In the genomic region with DNA sequence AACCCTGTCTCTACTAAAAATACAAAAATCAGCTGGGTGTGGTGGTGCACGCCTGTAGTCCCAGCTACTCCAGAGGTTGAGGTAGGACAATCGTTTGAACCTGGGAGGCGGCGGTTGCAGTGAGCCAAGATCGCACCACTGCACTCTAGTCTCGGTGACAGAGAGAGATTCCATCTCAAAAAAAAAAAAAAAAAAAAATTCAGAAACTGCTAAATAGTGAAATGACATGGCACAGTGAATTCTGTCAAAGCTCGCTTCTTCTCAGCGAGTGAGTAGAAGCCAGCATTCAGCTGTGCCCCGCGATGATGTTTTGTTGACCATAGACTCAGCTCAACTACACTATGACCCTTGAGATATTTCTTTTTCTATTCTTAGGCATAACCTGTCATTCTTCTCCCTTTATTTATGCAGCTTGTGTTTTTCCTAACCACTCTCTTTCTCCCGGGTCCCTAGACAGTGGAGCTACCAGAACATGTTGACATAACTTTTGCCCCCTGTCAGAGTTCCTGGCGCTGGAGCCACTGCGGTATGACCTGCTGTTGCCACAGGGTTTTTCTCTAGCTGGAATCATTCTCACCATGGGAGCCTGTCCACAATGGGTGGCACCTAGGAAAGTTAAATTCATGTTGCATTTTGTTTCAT, we compare ENCODE assay signal across 2 cellular contexts.
TF ChIP-seq lines count a peak whose summit lies in the region.

No MANE protein-coding gene starts in this region.

TF ChIP-seq in GM23338, 12 proteins besides CTCF, POLR2A, EP300 and RAD21 (continues in another document):
- TF ChIP-seq ZNF462 (CRISPR knock-in tag; IDR thresholded peaks at IDR 0.05), result no peak
- TF ChIP-seq CREB1 (CRISPR knock-in tag; IDR thresholded peaks at IDR 0.05; ENCODE audit: low read depth), result no peak
- no peak for TF ChIP-seq POLR2AphosphoS5 (IDR thresholded peaks at IDR 0.05; ENCODE audit: low read depth)
- no peak for TF ChIP-seq ZNF114 (CRISPR knock-in tag; IDR thresholded peaks at IDR 0.05)
- no peak for TF ChIP-seq NANOG (IDR thresholded peaks at IDR 0.05; ENCODE audit: borderline replicate concordance)
- TF ChIP-seq EZH2phosphoT487 (IDR thresholded peaks at IDR 0.05; ENCODE audit: unreplicated experiment), result no peak
- no peak for TF ChIP-seq STAT1 (IDR thresholded peaks at IDR 0.05; ENCODE audit: unreplicated experiment)
- TF ChIP-seq EZH2 (IDR thresholded peaks at IDR 0.05; ENCODE audit: low read depth, unreplicated experiment), result no peak
- no peak for TF ChIP-seq REST (IDR thresholded peaks at IDR 0.05; ENCODE audit: unreplicated experiment)
- no peak for TF ChIP-seq ZNF331 (CRISPR knock-in tag; IDR thresholded peaks at IDR 0.05; ENCODE audit: low read depth)
- no peak for TF ChIP-seq JUNB (IDR thresholded peaks at IDR 0.05; ENCODE audit: unreplicated experiment)

TF ChIP-seq in liver, 16 proteins besides CTCF, POLR2A, EP300 and RAD21 (continued from another document):
- TF ChIP-seq REST (IDR thresholded peaks at IDR 0.05) (no peak), YY1 (IDR thresholded peaks at IDR 0.05) (peak; percentile 88), NR2F2 (IDR thresholded peaks at IDR 0.05) (peak; percentile 54), ATF3 (IDR thresholded peaks at IDR 0.05) (no peak), FOXA2 (IDR thresholded peaks at IDR 0.05) (peak; percentile 96), HNF4A (conservative IDR thresholded peaks at IDR 0.05) (peak; percentile 88 to 90), HNF4G (IDR thresholded peaks at IDR 0.05) (peak; percentile 75), EGR1 (IDR thresholded peaks at IDR 0.05; ENCODE audit: low read depth in 2 of 2) (no peak)
- TF ChIP-seq, protein P1, sequence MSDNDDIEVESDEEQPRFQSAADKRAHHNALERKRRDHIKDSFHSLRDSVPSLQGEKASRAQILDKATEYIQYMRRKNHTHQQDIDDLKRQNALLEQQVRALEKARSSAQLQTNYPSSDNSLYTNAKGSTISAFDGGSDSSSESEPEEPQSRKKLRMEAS (IDR thresholded peaks at IDR 0.05), result peak; percentile 54
- TF ChIP-seq, protein P2, sequence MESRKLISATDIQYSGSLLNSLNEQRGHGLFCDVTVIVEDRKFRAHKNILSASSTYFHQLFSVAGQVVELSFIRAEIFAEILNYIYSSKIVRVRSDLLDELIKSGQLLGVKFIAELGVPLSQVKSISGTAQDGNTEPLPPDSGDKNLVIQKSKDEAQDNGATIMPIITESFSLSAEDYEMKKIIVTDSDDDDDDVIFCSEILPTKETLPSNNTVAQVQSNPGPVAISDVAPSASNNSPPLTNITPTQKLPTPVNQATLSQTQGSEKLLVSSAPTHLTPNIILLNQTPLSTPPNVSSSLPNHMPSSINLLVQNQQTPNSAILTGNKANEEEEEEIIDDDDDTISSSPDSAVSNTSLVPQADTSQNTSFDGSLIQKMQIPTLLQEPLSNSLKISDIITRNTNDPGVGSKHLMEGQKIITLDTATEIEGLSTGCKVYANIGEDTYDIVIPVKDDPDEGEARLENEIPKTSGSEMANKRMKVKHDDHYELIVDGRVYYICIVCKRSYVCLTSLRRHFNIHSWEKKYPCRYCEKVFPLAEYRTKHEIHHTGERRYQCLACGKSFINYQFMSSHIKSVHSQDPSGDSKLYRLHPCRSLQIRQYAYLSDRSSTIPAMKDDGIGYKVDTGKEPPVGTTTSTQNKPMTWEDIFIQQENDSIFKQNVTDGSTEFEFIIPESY (IDR thresholded peaks at IDR 0.05), result peak; percentile 21
TF ChIP-seq in liver: peak in this region for 12.
